ENCODE assay signal across 8 cellular contexts in the genomic region with DNA sequence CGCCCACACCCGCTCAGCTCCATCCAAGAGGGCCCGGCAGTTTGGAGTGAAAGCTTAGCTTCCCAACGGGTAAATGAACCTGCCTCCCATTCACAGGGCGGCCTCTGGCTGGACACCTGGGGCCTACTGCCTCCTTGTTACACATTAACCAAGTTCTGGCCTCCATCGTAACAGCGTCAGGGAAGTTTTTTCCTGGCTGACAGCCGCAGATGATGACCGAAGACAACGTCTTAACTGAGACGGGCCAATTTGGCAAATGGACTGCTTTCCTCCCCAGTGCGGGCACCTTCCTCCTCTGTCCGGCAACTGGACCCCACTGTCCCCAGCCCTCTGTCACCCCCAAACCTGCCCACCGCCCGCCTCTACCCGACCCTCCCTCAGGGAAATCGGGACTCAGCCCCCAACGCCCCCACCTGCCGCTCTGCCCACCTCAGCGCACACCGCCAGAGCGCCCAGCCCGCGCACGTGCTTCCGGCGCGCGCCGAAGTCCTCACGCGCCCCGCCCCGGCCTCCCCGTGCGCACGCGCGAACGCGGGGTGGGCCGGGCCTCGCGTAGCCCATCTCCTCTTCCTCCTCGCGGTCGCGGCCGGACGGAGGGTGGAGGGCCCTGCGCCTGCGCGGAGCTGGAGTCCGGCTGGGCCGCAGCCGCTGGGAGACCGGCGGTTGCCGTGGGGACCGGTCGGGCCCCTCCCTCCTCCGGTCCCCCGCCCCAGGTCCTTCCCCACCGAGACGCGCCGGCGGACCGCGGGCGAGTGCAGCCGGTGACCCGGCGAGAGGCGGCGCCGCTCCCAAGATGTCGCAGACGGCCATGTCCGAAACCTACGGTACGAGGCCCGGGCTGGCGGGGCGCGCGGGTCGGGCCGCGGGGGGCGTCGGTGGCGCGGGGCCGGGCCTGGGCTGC. TPM values are rescaled to one million over a fixed set of nuclear protein-coding genes. Genes with fewer than 3 reads are reported as not detected.
A peak's percentile ranks its signal among the peaks of the same experiment; 100 is the strongest.
DNase-seq lines count a peak whose midpoint lies in the region; ATAC-seq and TF ChIP-seq lines count a peak whose summit lies in the region.

A gene with protein sequence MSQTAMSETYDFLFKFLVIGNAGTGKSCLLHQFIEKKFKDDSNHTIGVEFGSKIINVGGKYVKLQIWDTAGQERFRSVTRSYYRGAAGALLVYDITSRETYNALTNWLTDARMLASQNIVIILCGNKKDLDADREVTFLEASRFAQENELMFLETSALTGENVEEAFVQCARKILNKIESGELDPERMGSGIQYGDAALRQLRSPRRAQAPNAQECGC (plus strand): TSS at position 565 of the 901 bp plus-strand sequence. CDS start 229 bp downstream, at position 794.

- H3K9me2 ChIP-seq in neural cell (ENCODE audit: insufficient read depth, low read length): no peaks in the 10 kb centered on the region

- H3K27me3 ChIP-seq in RWPE2 (ENCODE audit: insufficient read depth, poor library complexity, severe bottlenecking): no peaks in the 10 kb centered on the region
- no peaks in the 10 kb centered on the region for H3K27me3 ChIP-seq in neural cell (ENCODE audit: insufficient read depth, low read depth, low read length)

- H3K79me2 ChIP-seq in neural cell (replicated peaks; ENCODE audit: insufficient read depth, low read length): peaks cover 24% of the 10 kb centered on the region

- TF ChIP-seq RAD21 in neural cell (conservative IDR thresholded peaks at IDR 0.05): peak; percentile 21

- H4K20me1 ChIP-seq in neural cell (ENCODE audit: insufficient read depth): no peaks in the 10 kb centered on the region

- H3K9ac ChIP-seq in neural cell (ENCODE audit: low read length): peak within 1 kb of the TSS; percentile 65

- no peaks in the 10 kb centered on the region for H3K27me3 Mint-ChIP-seq in stimulated activated naive CD8-positive, alpha-beta T cell treated with anti-CD3 and anti-CD28 coated beads, Interleukin-15, amount 100 ng/mL, for 72 hours

- no peaks in the 10 kb centered on the region for H3K9me3 ChIP-seq in RWPE2 (ENCODE audit: severe bottlenecking)
- H3K9me3 ChIP-seq in neural cell (ENCODE audit: low read length): no peaks in the 10 kb centered on the region

- peak within 1 kb of the TSS; percentile 3 for H2AFZ ChIP-seq in neural cell (ENCODE audit: low read depth, low read length)

- H3K27ac Mint-ChIP-seq in stimulated activated naive CD8-positive, alpha-beta T cell treated with anti-CD3 and anti-CD28 coated beads, Interleukin-15, amount 100 ng/mL, for 72 hours: peak within 1 kb of the TSS; percentile 90 to 91

- peak within 1 kb of the TSS; percentile 90 to 91 for H3K4me3 Mint-ChIP-seq in stimulated activated naive CD8-positive, alpha-beta T cell treated with anti-CD3 and anti-CD28 coated beads, Interleukin-15, amount 100 ng/mL, for 72 hours

- H3F3A ChIP-seq in neural cell (ENCODE audit: insufficient read depth, low read length, poor library complexity, severe bottlenecking): no peaks in the 10 kb centered on the region

- TF ChIP-seq CTCF in RWPE2 (IDR thresholded peaks at IDR 0.05; ENCODE audit: poor library complexity, severe bottlenecking) (no peak), neural cell (IDR thresholded peaks at IDR 0.05; ENCODE audit: poor library complexity, severe bottlenecking) (no peak)

- H3K4me1 ChIP-seq in RWPE2 (ENCODE audit: insufficient read depth, poor library complexity, severe bottlenecking): peaks cover 14% of the 10 kb centered on the region

- peak within 1 kb of the TSS; percentile 94 for H3K4me2 ChIP-seq in neural cell (ENCODE audit: low read length)

- ATAC-seq in GM21515 (IDR thresholded peaks at IDR 0.05; ENCODE audit: unreplicated experiment): peak; percentile 92
- ATAC-seq in RWPE2 (ENCODE audit: low read depth): peak; percentile 68
- ATAC-seq in stimulated activated naive CD8-positive, alpha-beta T cell treated with anti-CD3 and anti-CD28 coated beads, Interleukin-15, amount 100 ng/mL, for 72 hours: peak; percentile 91

- DNase-seq in DMS 273 treated with DMSO at 0.1 percent for 48 hours (lab: John Stamatoyannopoulos, UW) (peak; percentile 36), HuH-7.5 (ENCODE audit: low spot score) (peak; percentile 82), RWPE2 (ENCODE audit: low spot score) (peak; percentile 53), activated gamma-delta T cell (lab: John Stamatoyannopoulos, UW) (peak; percentile 67), fibroblast of the conjunctiva (ENCODE audit: low read depth) (peak; percentile 80)
- peak; percentile 83 to 84 for DNase-seq in stimulated activated naive CD8-positive, alpha-beta T cell treated with anti-CD3 and anti-CD28 coated beads, Interleukin-15, amount 100 ng/mL, for 72 hours

- peak within 1 kb of the TSS; percentile 80 for H3K27ac ChIP-seq in RWPE2 (ENCODE audit: poor library complexity, severe bottlenecking)
- H3K27ac ChIP-seq in neural cell (ENCODE audit: low read length): peak within 1 kb of the TSS; percentile 24

- H3K36me3 ChIP-seq in RWPE2 (ENCODE audit: low read depth) (no peaks in the 10 kb centered on the region), neural cell (ENCODE audit: insufficient read depth, low read length) (no peaks in the 10 kb centered on the region)

- peaks cover 34% of the 10 kb centered on the region for H3K4me1 Mint-ChIP-seq in stimulated activated naive CD8-positive, alpha-beta T cell treated with anti-CD3 and anti-CD28 coated beads, Interleukin-15, amount 100 ng/mL, for 72 hours

- peaks cover 5 to 7% of the 10 kb centered on the region in 2 donors for H3K9me3 Mint-ChIP-seq in stimulated activated naive CD8-positive, alpha-beta T cell treated with anti-CD3 and anti-CD28 coated beads, Interleukin-15, amount 100 ng/mL, for 72 hours

- TF ChIP-seq EP300 in neural cell (conservative IDR thresholded peaks at IDR 0.05; ENCODE audit: poor library complexity, severe bottlenecking): no peak

- peak within 1 kb of the TSS; percentile 76 for H3K4me3 ChIP-seq in RWPE2 (ENCODE audit: severe bottlenecking)
- H3K4me3 ChIP-seq in neural cell (ENCODE audit: low read length): peak within 1 kb of the TSS; percentile 74

TF ChIP-seq in neural cell, 6 proteins besides CTCF, POLR2A, EP300 and RAD21:
- TF ChIP-seq, protein P1, sequence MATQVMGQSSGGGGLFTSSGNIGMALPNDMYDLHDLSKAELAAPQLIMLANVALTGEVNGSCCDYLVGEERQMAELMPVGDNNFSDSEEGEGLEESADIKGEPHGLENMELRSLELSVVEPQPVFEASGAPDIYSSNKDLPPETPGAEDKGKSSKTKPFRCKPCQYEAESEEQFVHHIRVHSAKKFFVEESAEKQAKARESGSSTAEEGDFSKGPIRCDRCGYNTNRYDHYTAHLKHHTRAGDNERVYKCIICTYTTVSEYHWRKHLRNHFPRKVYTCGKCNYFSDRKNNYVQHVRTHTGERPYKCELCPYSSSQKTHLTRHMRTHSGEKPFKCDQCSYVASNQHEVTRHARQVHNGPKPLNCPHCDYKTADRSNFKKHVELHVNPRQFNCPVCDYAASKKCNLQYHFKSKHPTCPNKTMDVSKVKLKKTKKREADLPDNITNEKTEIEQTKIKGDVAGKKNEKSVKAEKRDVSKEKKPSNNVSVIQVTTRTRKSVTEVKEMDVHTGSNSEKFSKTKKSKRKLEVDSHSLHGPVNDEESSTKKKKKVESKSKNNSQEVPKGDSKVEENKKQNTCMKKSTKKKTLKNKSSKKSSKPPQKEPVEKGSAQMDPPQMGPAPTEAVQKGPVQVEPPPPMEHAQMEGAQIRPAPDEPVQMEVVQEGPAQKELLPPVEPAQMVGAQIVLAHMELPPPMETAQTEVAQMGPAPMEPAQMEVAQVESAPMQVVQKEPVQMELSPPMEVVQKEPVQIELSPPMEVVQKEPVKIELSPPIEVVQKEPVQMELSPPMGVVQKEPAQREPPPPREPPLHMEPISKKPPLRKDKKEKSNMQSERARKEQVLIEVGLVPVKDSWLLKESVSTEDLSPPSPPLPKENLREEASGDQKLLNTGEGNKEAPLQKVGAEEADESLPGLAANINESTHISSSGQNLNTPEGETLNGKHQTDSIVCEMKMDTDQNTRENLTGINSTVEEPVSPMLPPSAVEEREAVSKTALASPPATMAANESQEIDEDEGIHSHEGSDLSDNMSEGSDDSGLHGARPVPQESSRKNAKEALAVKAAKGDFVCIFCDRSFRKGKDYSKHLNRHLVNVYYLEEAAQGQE (IDR thresholded peaks at IDR 0.05; ENCODE audit: borderline replicate concordance): no peak
- TF ChIP-seq POLR2AphosphoS5 (IDR thresholded peaks at IDR 0.05) (peak; percentile 75), EZH2 (IDR thresholded peaks at IDR 0.05; ENCODE audit: borderline replicate concordance, insufficient read depth, low read length, poor library complexity, severe bottlenecking) (no peak), SMC3 (conservative IDR thresholded peaks at IDR 0.05; ENCODE audit: poor library complexity) (no peak), MXI1 (conservative IDR thresholded peaks at IDR 0.05; ENCODE audit: poor library complexity, severe bottlenecking) (peak; percentile 92), TAF1 (IDR thresholded peaks at IDR 0.05; ENCODE audit: low read depth) (peak; percentile 21)

RNA-seq across cellular contexts. Expression of the gene that starts here (rescaled TPM):
- 43.2 and 49.8 TPM in 2 replicates for polyA plus RNA-seq in neural cell
- polyA minus RNA-seq in neural cell: 49.7 and 51.7 TPM in 2 replicates

Comparison
In these comparisons a context has a peak if more than half of its experiments do, and no peak if none do; other contexts are left out.
1. Peak in every context shown above with its lines: DNase-seq, ATAC-seq, H3K4me3 ChIP-seq and H3K27ac ChIP-seq.